Comparison of ENCODE assay signal across 8 cellular contexts in the genomic region with DNA sequence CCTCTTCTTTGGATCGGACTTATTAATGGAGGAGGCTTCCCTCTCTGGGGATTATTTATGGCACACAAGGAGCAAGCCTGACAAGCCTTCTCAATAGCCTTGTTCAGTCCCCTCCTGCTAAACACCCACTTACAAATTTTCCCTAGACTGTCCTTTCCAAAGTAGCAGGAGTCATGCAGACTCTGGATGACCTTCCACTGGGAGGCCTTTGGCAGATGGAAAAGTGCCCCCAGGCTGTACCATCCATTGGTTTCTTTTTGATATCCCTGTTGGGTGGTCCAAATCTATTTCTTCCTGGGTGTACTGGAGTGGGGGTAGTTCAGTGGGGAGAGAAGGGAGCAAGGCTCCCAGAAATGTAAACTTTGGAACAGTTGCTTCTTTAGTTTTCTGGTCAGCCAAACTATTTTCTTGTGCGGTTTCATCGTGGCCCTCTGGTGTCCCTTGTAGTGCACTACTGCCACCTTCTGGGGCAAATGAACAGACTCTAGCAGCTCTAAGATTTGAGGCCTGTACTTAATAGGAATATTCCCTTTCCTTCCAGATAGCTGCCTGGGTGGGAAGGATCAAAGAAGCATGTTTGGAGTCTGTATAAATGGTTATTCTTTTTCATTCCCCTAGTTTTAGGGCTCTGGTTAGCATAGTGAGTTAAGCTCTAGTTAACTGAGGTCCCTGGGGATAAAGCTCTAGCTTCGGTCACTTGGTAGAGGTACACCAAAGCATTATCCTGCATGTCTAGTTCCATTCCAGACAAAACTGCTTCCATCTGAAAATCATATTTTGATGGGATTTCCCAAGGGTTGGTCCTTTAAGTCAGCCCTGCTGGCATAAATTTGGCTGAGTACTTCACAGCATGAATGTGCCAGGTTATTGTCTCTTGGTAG.
A peak's percentile ranks its signal among the peaks of the same experiment; 100 is the strongest.
DNase-seq lines count a peak whose midpoint lies in the region; ATAC-seq lines count a peak whose summit lies in the region.

No MANE protein-coding gene starts in this region.

- no peaks in the 10 kb centered on the region for H3K36me3 ChIP-seq in SJCRH30

- H3K4me3 Mint-ChIP-seq in activated T-cell treated with anti-CD3 and anti-CD28 coated beads, Interleukin-2, amount 50 U/mL, for 72 hours: no peak overlapping the region

- no peaks in the 10 kb centered on the region for H3K4me1 Mint-ChIP-seq in activated T-cell treated with anti-CD3 and anti-CD28 coated beads, Interleukin-2, amount 50 U/mL, for 72 hours (ENCODE audit: low read depth)

- DNase-seq in activated T-cell treated with anti-CD3 and anti-CD28 coated beads, Interleukin-2, amount 50 U/mL, for 72 hours: peak; percentile 23 to 25
- DNase-seq in activated T-cell treated with anti-CD3 and anti-CD28 coated beads for 4 hours (no peak), SJCRH30 (peak; percentile 63 to 85), fibroblast of peridontal ligament (ENCODE audit: extremely low read depth) (peak; percentile 86), posterior vena cava (ENCODE audit: low spot score) (peak; percentile 76), occipital lobe (lab: John Stamatoyannopoulos, UW) (no peak)
- peak; percentile 9 for DNase-seq in Jurkat, Clone E6-1 (ENCODE audit: low read depth, low spot score)

- H3K4me3 ChIP-seq in Jurkat, Clone E6-1 (ENCODE audit: low read length): no peak overlapping the region
- no peak overlapping the region for H3K4me3 ChIP-seq in SJCRH30

- no peaks in the 10 kb centered on the region for H3K9me3 ChIP-seq in SJCRH30 (replicated peaks)

- no peak for ATAC-seq in activated T-cell treated with anti-CD3 and anti-CD28 coated beads, Interleukin-2, amount 50 U/mL, for 72 hours (replicated peaks in 1 of 2)
- ATAC-seq in GM21619 (IDR thresholded peaks at IDR 0.05; ENCODE audit: unreplicated experiment): peak; percentile 70

- H3K27me3 Mint-ChIP-seq in activated T-cell treated with anti-CD3 and anti-CD28 coated beads, Interleukin-2, amount 50 U/mL, for 72 hours (ENCODE audit: low read depth): no peaks in the 10 kb centered on the region

- no peak overlapping the region for H3K27ac Mint-ChIP-seq in activated T-cell treated with anti-CD3 and anti-CD28 coated beads, Interleukin-2, amount 50 U/mL, for 72 hours

- intact Hi-C loops in posterior vena cava (cut with DNase I): loop anchor here in 1 of 2 donors (10.0 kb wide), 1 partner anchor 1362 kb away; no protein-coding TSS in a partner anchor

- peaks cover 0 to 1% of the 10 kb centered on the region in 2 donors for H3K9me3 Mint-ChIP-seq in activated T-cell treated with anti-CD3 and anti-CD28 coated beads, Interleukin-2, amount 50 U/mL, for 72 hours

- no peak overlapping the region for H3K27ac ChIP-seq in SJCRH30

- H3K27me3 ChIP-seq in SJCRH30: no peaks in the 10 kb centered on the region

- no peaks in the 10 kb centered on the region for H3K36me3 Mint-ChIP-seq in activated T-cell treated with anti-CD3 and anti-CD28 coated beads, Interleukin-2, amount 50 U/mL, for 72 hours (ENCODE audit: insufficient read depth in 2 of 2)

- H3K4me1 ChIP-seq in SJCRH30: peaks cover 4% of the 10 kb centered on the region; the same call in 1 of the 2 replicates

Comparison
In these comparisons a context has a peak if more than half of its experiments do, and no peak if none do; other contexts are left out.
1. DNase-seq: peak in activated T-cell treated with anti-CD3 and anti-CD28 coated beads, Interleukin-2, amount 50 U/mL, for 72 hours (2 of 2), Jurkat, Clone E6-1 (single experiment), SJCRH30 (2 of 2), fibroblast of peridontal ligament (single experiment) and posterior vena cava (single experiment); none in activated T-cell treated with anti-CD3 and anti-CD28 coated beads for 4 hours (single experiment) and occipital lobe (single experiment).